Comparison of ENCODE assay signal across 32 cellular contexts in genomic region chr10:99368646-99369045, GRCh38. TPM values are rescaled to one million over a fixed set of nuclear protein-coding genes. Genes with fewer than 3 reads are reported as not detected.
DNase-seq lines count a peak whose midpoint lies in the region; ATAC-seq and TF ChIP-seq lines count a peak whose summit lies in the region.
"Had no signal": no experiment of that assay in that cellular context is flagged by ENCODE, and none has a peak within 500 bp of the region (broad histone marks: within the 10 kb centered on the region; RNA-seq: fewer than 3 reads in every experiment).

No MANE protein-coding gene starts in this region.

- H3K9me3 ChIP-seq in mucosa of descending colon (no peaks in the 10 kb centered on the region), HAP-1 (no peaks in the 10 kb centered on the region)
- H3K9me3 ChIP-seq: BLaER1, esophagus squamous epithelium, gastrocnemius medialis, ovary, testis had no signal

- H3K18ac ChIP-seq in mesendoderm (ENCODE audit: low read length) = no peak overlapping the region

- H3K9ac ChIP-seq in mesendoderm (ENCODE audit: low read length) = no peak overlapping the region
- H3K9ac ChIP-seq: BLaER1 had no signal

- peak overlapping the region; percentile 86 for H3K27ac Mint-ChIP-seq in HFFc6
- H3K27ac Mint-ChIP-seq: activated CD4-positive, alpha-beta memory T cell treated with anti-CD3 and anti-CD28 coated beads for 36 hours; activated T-helper 1 cell treated with anti-CD3 and anti-CD28 coated beads, Interleukin-12 subunit alpha, Interleukin-12 subunit beta, Interleukin-2, Interleukin-4 antibody, amounts not matched to agents 30 ng/mL and 10 ng/mL and 1 ng/mL, durations not matched to agents 14 hours and 24 hours and 36 hours; brain; IgD-negative memory B cell; stimulated activated naive CD8-positive, alpha-beta T cell treated with anti-CD3 and anti-CD28 coated beads, Interleukin-15, Interleukin-2, amounts not matched to agents 100 ng/mL and 50 ng/mL, for 24 hours had no signal

- no peak overlapping the region for H3K4ac ChIP-seq in mesendoderm (ENCODE audit: low read depth, low read length)

- H3K27me3 ChIP-seq in mesendoderm (ENCODE audit: insufficient read depth, low read length, poor library complexity) (no peaks in the 10 kb centered on the region), HAP-1 (ENCODE audit: low read depth) (no peaks in the 10 kb centered on the region)
- H3K27me3 ChIP-seq: BLaER1, esophagus squamous epithelium, gastrocnemius medialis, ovary, testis had no signal

- ATAC-seq in mucosa of descending colon = no peak
- ATAC-seq: gastrocnemius medialis had no signal

- intact Hi-C loops in mucosa of descending colon (cut with DNase I, micrococcal nuclease) = no loop called here

- H3K4me1 ChIP-seq in mesendoderm (ENCODE audit: control insufficient read depth, low read depth, low read length) (peaks cover 6% of the 10 kb centered on the region), mucosa of descending colon (ENCODE audit: low read depth) (no peaks in the 10 kb centered on the region), HAP-1 (no peaks in the 10 kb centered on the region)
- H3K4me1 ChIP-seq: esophagus squamous epithelium, gastrocnemius medialis, testis had no signal

- in situ Hi-C loops in HAP-1 (cut with MboI; ENCODE audit: low sequenced_read_pairs) = no loop called here

- DNase-seq in AG20443 (ENCODE audit: low spot score) (peak; percentile 29), HFFc6 (peak; percentile 68), astrocyte of the hippocampus (ENCODE audit: low read depth, low spot score) (peak; percentile 73), mesendoderm (peak; percentile 46), mucosa of descending colon (no peak), NCI-H1436 (lab: John Stamatoyannopoulos, UW) (no peak), HAP-1 (ENCODE audit: low spot score in 2 of 2) (no peak)
- DNase-seq: activated CD4-positive, alpha-beta memory T cell treated with anti-CD3 and anti-CD28 coated beads for 36 hours; activated CD4-positive, CD25-positive, alpha-beta regulatory T cell treated with anti-CD3 and anti-CD28 coated beads, Interleukin-2, amount 50 U/mL, for 72 hours; activated CD8-positive, alpha-beta memory T cell treated with anti-CD3 and anti-CD28 coated beads, Interleukin-2, amount 50 U/mL, for 48 hours; activated naive CD4-positive, alpha-beta T cell treated with Interleukin-2 at 50 U/mL for 16 hours; cerebellar nuclear complex; dermis blood vessel endothelial cell; esophagus squamous epithelium; gastrocnemius medialis; NCI-H146; NCI-H2107; NCI-H446 treated with DMSO at 0.1 percent for 48 hours; NCI-H774; ovary; retina; RPMI8226; stimulated activated CD4-positive, alpha-beta T cell treated with anti-CD3 and anti-CD28 coated beads, Interleukin-1b, Interleukin-23, amount 100 ng/mL, for 48 hours; T-helper 1 cell; testis had no signal

- no peak overlapping the region for H3K56ac ChIP-seq in mesendoderm (ENCODE audit: low read length)

- no peaks in the 10 kb centered on the region for H3K36me3 Mint-ChIP-seq in HFFc6 (ENCODE audit: low read depth)
- H3K36me3 Mint-ChIP-seq: activated CD4-positive, alpha-beta memory T cell treated with anti-CD3 and anti-CD28 coated beads for 36 hours; brain; IgD-negative memory B cell had no signal

- H3K4me3 ChIP-seq in mesendoderm (ENCODE audit: low read length) (no peak overlapping the region), mucosa of descending colon (no peak overlapping the region), HAP-1 (no peak overlapping the region)
- H3K4me3 ChIP-seq: BLaER1, esophagus squamous epithelium, gastrocnemius medialis, ovary, smooth muscle cell, testis had no signal

- H3K79me2 ChIP-seq in mesendoderm (ENCODE audit: control insufficient read depth, insufficient read depth, low read length) = no peaks in the 10 kb centered on the region

- H3K4me2 ChIP-seq in mesendoderm (ENCODE audit: low read length) = no peak overlapping the region
- H3K4me2 ChIP-seq: BLaER1, smooth muscle cell had no signal

- no peak overlapping the region for H2BK15ac ChIP-seq in mesendoderm (replicated peaks; ENCODE audit: low read depth)

- H4K5ac ChIP-seq in mesendoderm (ENCODE audit: low read length) = no peak overlapping the region

- H2AK5ac ChIP-seq in mesendoderm (ENCODE audit: low read length) = no peak overlapping the region

- H4K8ac ChIP-seq in mesendoderm (ENCODE audit: low read depth, low read length) = no peak overlapping the region

- TF ChIP-seq CTCF in HFFc6 (IDR thresholded peaks at IDR 0.05) = no peak
- no peak for TF ChIP-seq CTCF in mucosa of descending colon (IDR thresholded peaks at IDR 0.05)

- H3K36me3 ChIP-seq in mesendoderm (ENCODE audit: control insufficient read depth, insufficient read depth, low read length) = no peaks in the 10 kb centered on the region
- no peaks in the 10 kb centered on the region for H3K36me3 ChIP-seq in mucosa of descending colon (ENCODE audit: low read depth)
- H3K36me3 ChIP-seq in HAP-1 (replicated peaks) = no peaks in the 10 kb centered on the region; the same call in none of the 2 replicates
- H3K36me3 ChIP-seq: BLaER1, esophagus squamous epithelium, gastrocnemius medialis, ovary had no signal

- no CpG with 5 or more reads among the region's 1 CpG for WGBS in mesendoderm (ENCODE audit: extremely low coverage, insufficient coverage, low lambda C conversion rate)

- no peak overlapping the region for H3K27ac ChIP-seq in mesendoderm (ENCODE audit: low read depth, low read length)
- H3K27ac ChIP-seq: BLaER1, esophagus squamous epithelium, gastrocnemius medialis, ovary, testis had no signal

- H2BK120ac ChIP-seq in mesendoderm (ENCODE audit: low read depth, low read length) = no peak overlapping the region

- no peaks in the 10 kb centered on the region for H3K79me1 ChIP-seq in mesendoderm (ENCODE audit: low read length)

- H3K23ac ChIP-seq in mesendoderm (ENCODE audit: low read length) = no peak overlapping the region

- H3K9me3 Mint-ChIP-seq in HFFc6 = no peaks in the 10 kb centered on the region
- H3K9me3 Mint-ChIP-seq: activated CD4-positive, alpha-beta memory T cell treated with anti-CD3 and anti-CD28 coated beads for 36 hours; activated T-helper 1 cell treated with anti-CD3 and anti-CD28 coated beads, Interleukin-12 subunit alpha, Interleukin-12 subunit beta, Interleukin-2, Interleukin-4 antibody, amounts not matched to agents 30 ng/mL and 10 ng/mL and 1 ng/mL, durations not matched to agents 14 hours and 24 hours and 36 hours; brain; IgD-negative memory B cell; stimulated activated naive CD8-positive, alpha-beta T cell treated with anti-CD3 and anti-CD28 coated beads, Interleukin-15, Interleukin-2, amounts not matched to agents 100 ng/mL and 50 ng/mL, for 24 hours had no signal

- peaks cover 98% of the 10 kb centered on the region for H3K4me1 Mint-ChIP-seq in HFFc6 (ENCODE audit: low read depth)
- H3K4me1 Mint-ChIP-seq: brain had no signal

- no peak overlapping the region for H2BK5ac ChIP-seq in mesendoderm (ENCODE audit: low read length)

- no peaks in the 10 kb centered on the region for H3K27me3 Mint-ChIP-seq in HFFc6 (ENCODE audit: insufficient read depth)

- peak overlapping the region; percentile 71 for H3K4me3 Mint-ChIP-seq in HFFc6
- H3K4me3 Mint-ChIP-seq: activated CD4-positive, alpha-beta memory T cell treated with anti-CD3 and anti-CD28 coated beads for 36 hours; activated T-helper 1 cell treated with anti-CD3 and anti-CD28 coated beads, Interleukin-12 subunit alpha, Interleukin-12 subunit beta, Interleukin-2, Interleukin-4 antibody, amounts not matched to agents 30 ng/mL and 10 ng/mL and 1 ng/mL, durations not matched to agents 14 hours and 24 hours and 36 hours; brain; IgD-negative memory B cell; stimulated activated naive CD8-positive, alpha-beta T cell treated with anti-CD3 and anti-CD28 coated beads, Interleukin-15, Interleukin-2, amounts not matched to agents 100 ng/mL and 50 ng/mL, for 24 hours had no signal

RNA-seq across cellular contexts. Expression of gene CNNM1, which starts 39.5 kb away (rescaled TPM):
- total RNA-seq in HFFc6 (2021; fragmentation: NEBNext Ultra II Directional; extraction: Animal tissue kit (Norgen Biotek cat#: 25700)) = 1 to 10 TPM; 3.0 to 4.6 (median 3.3) TPM
- 0.14 TPM for polyA plus RNA-seq in mesendoderm (2013, experiment 1 of 2)
- polyA plus RNA-seq in mesendoderm (2013, experiment 2 of 2) = 0.15 TPM
- 1 to 10 TPM in 1 of 3 donors, under 1 TPM in 2; 0.24 to 1.2 (median 0.38) TPM for total RNA-seq in mucosa of descending colon
- total RNA-seq: dermis blood vessel endothelial cell, gastrocnemius medialis, lung microvascular endothelial cell had no signal
- polyA plus RNA-seq: IgD-negative memory B cell, smooth muscle cell had no signal

Comparison
In these comparisons a context has a peak if more than half of its experiments do, and no peak if none do; other contexts are left out.
1. DNase-seq: peak in AG20443 (single experiment), HFFc6 (single experiment), astrocyte of the hippocampus (single experiment) and mesendoderm (single experiment); none in mucosa of descending colon (0 of 3), NCI-H1436 (single experiment) and HAP-1 (0 of 2).